Comparison of ENCODE assay signal across 1 cellular context in the genomic region with DNA sequence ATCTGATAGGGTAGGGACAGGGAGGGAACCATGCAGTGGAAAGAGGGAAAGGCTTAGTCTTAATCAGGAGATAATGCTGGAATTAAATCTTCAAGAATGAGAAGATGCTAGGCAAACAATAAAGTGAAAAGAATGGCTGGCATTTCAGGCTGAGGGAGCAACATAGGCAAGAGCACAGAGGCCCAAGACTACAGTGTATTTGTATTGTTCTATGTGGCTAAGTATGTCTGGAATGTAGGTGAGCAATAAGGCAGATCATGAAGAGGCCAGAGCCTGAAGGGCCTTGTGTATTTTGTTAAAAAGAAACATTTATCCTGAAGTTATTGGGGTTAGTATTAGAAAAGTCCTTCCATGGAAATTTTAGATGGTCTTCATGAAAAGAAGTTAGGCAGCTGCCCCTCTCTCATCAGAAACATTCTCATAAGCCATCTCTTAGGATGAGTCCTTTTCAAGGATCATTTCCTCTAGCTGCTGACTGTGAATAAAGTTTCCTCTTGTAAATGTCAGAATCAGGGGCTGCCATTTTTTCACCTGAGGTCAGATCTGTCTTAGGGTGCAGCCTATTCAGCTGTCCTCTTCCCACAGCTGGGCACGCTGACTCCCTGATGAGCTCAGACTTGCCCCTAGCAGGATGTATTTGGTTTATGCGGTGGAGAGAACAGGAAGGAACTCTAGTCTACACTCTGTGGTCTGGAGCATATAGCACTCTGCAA.
TF ChIP-seq lines count a peak whose summit lies in the region.

No MANE protein-coding gene starts in this region.

TF ChIP-seq in GM12878, 131 proteins besides CTCF, POLR2A, EP300 and RAD21 (continued from another document and continues in another):
- TF ChIP-seq, protein P1, sequence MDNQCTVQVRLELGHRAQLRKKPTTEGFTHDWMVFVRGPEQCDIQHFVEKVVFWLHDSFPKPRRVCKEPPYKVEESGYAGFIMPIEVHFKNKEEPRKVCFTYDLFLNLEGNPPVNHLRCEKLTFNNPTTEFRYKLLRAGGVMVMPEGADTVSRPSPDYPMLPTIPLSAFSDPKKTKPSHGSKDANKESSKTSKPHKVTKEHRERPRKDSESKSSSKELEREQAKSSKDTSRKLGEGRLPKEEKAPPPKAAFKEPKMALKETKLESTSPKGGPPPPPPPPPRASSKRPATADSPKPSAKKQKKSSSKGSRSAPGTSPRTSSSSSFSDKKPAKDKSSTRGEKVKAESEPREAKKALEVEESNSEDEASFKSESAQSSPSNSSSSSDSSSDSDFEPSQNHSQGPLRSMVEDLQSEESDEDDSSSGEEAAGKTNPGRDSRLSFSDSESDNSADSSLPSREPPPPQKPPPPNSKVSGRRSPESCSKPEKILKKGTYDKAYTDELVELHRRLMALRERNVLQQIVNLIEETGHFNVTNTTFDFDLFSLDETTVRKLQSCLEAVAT (IDR thresholded peaks at IDR 0.05), result peak; percentile 58; the same call in 1 of the 2 replicates
- TF ChIP-seq POU2F2 (IDR thresholded peaks at IDR 0.05; ENCODE audit: borderline replicate concordance, low read depth, low read length), result no peak
- peak; percentile 68 for TF ChIP-seq SKIL (IDR thresholded peaks at IDR 0.05; ENCODE audit: low read depth, poor library complexity, severe bottlenecking)
- TF ChIP-seq EGR1 (IDR thresholded peaks at IDR 0.05; ENCODE audit: borderline replicate concordance in 1 of 2, low read depth in 2 of 2, low read length in 2 of 2), result peak in 1 of 2 experiments; percentile 61; a peak in 1 of 3 replicates
- peak; percentile 58; the same call in 1 of the 2 replicates for TF ChIP-seq PAX5 (IDR thresholded peaks at IDR 0.05; ENCODE audit: borderline replicate concordance, low read depth, low read length)
- no peak for TF ChIP-seq SIX5 (IDR thresholded peaks at IDR 0.05; ENCODE audit: low read depth, low read length, severe bottlenecking)
- no peak for TF ChIP-seq RAD51 (IDR thresholded peaks at IDR 0.05)
- TF ChIP-seq TCF3 (IDR thresholded peaks at IDR 0.05; ENCODE audit: borderline replicate concordance, insufficient read depth, low read depth, low read length), result peak; percentile 78; the same call in 1 of the 2 replicates
- TF ChIP-seq CHD4 (IDR thresholded peaks at IDR 0.05), result no peak
- TF ChIP-seq TCF12 (IDR thresholded peaks at IDR 0.05; ENCODE audit: low read depth, low read length), result peak; percentile 80
- no peak for TF ChIP-seq NFYA (IDR thresholded peaks at IDR 0.05; ENCODE audit: borderline replicate concordance, low read depth, low read length)
- no peak for TF ChIP-seq LARP7 (IDR thresholded peaks at IDR 0.05)
- TF ChIP-seq NR2F1 (conservative IDR thresholded peaks at IDR 0.05), result peak; percentile 68; the same call in 1 of the 2 replicates
- no peak for TF ChIP-seq CHD2 (IDR thresholded peaks at IDR 0.05; ENCODE audit: borderline replicate concordance, low read depth, low read length)
- no peak for TF ChIP-seq MXI1 (IDR thresholded peaks at IDR 0.05; ENCODE audit: low read depth, low read length)
- no peak for TF ChIP-seq ZNF592 (IDR thresholded peaks at IDR 0.05)
- peak; percentile 86; the same call in 1 of the 2 replicates for TF ChIP-seq CBX5 (IDR thresholded peaks at IDR 0.05; ENCODE audit: low read depth)
- TF ChIP-seq ZNF207 (IDR thresholded peaks at IDR 0.05; ENCODE audit: borderline replicate concordance), result no peak
- no peak for TF ChIP-seq USF2 (IDR thresholded peaks at IDR 0.05; ENCODE audit: borderline replicate concordance, low read depth, low read length)
- no peak for TF ChIP-seq ZNF687 (IDR thresholded peaks at IDR 0.05)
- TF ChIP-seq RB1 (IDR thresholded peaks at IDR 0.05; ENCODE audit: borderline replicate concordance), result no peak
- TF ChIP-seq, protein P2, sequence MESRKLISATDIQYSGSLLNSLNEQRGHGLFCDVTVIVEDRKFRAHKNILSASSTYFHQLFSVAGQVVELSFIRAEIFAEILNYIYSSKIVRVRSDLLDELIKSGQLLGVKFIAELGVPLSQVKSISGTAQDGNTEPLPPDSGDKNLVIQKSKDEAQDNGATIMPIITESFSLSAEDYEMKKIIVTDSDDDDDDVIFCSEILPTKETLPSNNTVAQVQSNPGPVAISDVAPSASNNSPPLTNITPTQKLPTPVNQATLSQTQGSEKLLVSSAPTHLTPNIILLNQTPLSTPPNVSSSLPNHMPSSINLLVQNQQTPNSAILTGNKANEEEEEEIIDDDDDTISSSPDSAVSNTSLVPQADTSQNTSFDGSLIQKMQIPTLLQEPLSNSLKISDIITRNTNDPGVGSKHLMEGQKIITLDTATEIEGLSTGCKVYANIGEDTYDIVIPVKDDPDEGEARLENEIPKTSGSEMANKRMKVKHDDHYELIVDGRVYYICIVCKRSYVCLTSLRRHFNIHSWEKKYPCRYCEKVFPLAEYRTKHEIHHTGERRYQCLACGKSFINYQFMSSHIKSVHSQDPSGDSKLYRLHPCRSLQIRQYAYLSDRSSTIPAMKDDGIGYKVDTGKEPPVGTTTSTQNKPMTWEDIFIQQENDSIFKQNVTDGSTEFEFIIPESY (IDR thresholded peaks at IDR 0.05), result no peak
- TF ChIP-seq KAT2A (conservative IDR thresholded peaks at IDR 0.05; ENCODE audit: control insufficient read depth, low read depth, low read length), result no peak
- TF ChIP-seq MTA3 (IDR thresholded peaks at IDR 0.05; ENCODE audit: borderline replicate concordance, low read length), result peak; percentile 68; the same call in 1 of the 2 replicates
- TF ChIP-seq, protein P3, sequence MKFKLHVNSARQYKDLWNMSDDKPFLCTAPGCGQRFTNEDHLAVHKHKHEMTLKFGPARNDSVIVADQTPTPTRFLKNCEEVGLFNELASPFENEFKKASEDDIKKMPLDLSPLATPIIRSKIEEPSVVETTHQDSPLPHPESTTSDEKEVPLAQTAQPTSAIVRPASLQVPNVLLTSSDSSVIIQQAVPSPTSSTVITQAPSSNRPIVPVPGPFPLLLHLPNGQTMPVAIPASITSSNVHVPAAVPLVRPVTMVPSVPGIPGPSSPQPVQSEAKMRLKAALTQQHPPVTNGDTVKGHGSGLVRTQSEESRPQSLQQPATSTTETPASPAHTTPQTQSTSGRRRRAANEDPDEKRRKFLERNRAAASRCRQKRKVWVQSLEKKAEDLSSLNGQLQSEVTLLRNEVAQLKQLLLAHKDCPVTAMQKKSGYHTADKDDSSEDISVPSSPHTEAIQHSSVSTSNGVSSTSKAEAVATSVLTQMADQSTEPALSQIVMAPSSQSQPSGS (IDR thresholded peaks at IDR 0.05; ENCODE audit: low read length), result peak; percentile 80
- no peak for TF ChIP-seq MYB (IDR thresholded peaks at IDR 0.05; ENCODE audit: borderline replicate concordance, low read depth, low read length)
- TF ChIP-seq, protein P4, sequence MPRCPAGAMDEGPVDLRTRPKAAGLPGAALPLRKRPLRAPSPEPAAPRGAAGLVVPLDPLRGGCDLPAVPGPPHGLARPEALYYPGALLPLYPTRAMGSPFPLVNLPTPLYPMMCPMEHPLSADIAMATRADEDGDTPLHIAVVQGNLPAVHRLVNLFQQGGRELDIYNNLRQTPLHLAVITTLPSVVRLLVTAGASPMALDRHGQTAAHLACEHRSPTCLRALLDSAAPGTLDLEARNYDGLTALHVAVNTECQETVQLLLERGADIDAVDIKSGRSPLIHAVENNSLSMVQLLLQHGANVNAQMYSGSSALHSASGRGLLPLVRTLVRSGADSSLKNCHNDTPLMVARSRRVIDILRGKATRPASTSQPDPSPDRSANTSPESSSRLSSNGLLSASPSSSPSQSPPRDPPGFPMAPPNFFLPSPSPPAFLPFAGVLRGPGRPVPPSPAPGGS (IDR thresholded peaks at IDR 0.05; ENCODE audit: borderline replicate concordance, insufficient read depth, low read depth, low read length, poor library complexity, severe bottlenecking), result no peak
- TF ChIP-seq ZNF274 (IDR thresholded peaks at IDR 0.05; ENCODE audit: insufficient read depth, insufficient read length), result no peak
- no peak for TF ChIP-seq SMARCA5 (IDR thresholded peaks at IDR 0.05)
- TF ChIP-seq IRF4 (IDR thresholded peaks at IDR 0.05; ENCODE audit: low read depth, low read length), result no peak
- TF ChIP-seq JUNB (IDR thresholded peaks at IDR 0.05), result no peak
- peak; percentile 38 for TF ChIP-seq MEF2B (IDR thresholded peaks at IDR 0.05; ENCODE audit: partially characterized antibody, poor library complexity, severe bottlenecking)
- TF ChIP-seq EZH2 (IDR thresholded peaks at IDR 0.05; ENCODE audit: borderline replicate concordance, control insufficient read depth, low read depth, low read length), result no peak
- no peak for TF ChIP-seq POLR2AphosphoS2 (IDR thresholded peaks at IDR 0.05; ENCODE audit: low read depth, low read length)
- TF ChIP-seq ZBED1 (IDR thresholded peaks at IDR 0.05; ENCODE audit: borderline replicate concordance), result no peak; the same call in 1 of the 2 replicates
- TF ChIP-seq RFX5 (IDR thresholded peaks at IDR 0.05; ENCODE audit: low read depth, low read length), result no peak
- TF ChIP-seq SPI1 (IDR thresholded peaks at IDR 0.05; ENCODE audit: borderline replicate concordance, insufficient read depth, low read depth, low read length), result peak; percentile 40; the same call in 1 of the 2 replicates
